ENCODE assay signal across 34 cellular contexts in the genomic region with DNA sequence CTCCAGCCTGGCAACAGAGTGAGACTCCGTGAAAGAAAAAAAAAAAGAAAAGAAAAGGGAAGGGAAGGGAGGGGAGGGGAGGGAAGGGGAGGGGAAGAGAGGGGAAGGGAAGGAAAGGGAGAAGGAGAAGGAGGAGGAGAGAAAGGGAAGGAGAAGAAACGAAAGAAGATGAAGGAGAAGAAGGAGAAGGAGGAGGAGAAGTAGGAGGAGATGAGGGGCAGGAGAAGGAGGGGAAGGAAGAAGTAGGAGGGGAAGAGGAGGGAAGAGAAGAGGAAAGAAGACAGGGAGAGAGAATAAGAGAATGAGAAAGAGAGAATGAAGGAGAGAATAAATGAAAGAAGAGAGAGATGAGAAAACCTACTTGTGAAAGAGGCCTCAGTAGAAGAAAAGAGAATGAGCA.
"Had no signal": no experiment of that assay in that cellular context is flagged by ENCODE, and none has a peak within 500 bp of the region (broad histone marks: within the 10 kb centered on the region; RNA-seq: fewer than 3 reads in every experiment).

No MANE protein-coding gene starts in this region.

- H3K27me3 Mint-ChIP-seq: activated B cell treated with CpG ODN at 0.5 μM for 24 hours; activated CD4-positive, alpha-beta memory T cell treated with anti-CD3 and anti-CD28 coated beads for 36 hours; activated CD4-positive, alpha-beta T cell treated with anti-CD3 and anti-CD28 coated beads, Interleukin-2, amount 10 ng/mL, durations not matched to agents 24 days and 14 days; activated CD8-positive, alpha-beta memory T cell treated with anti-CD3 and anti-CD28 coated beads, Interleukin-2, amount 10 ng/mL, durations not matched to agents 7 days and 5 days; activated naive CD8-positive, alpha-beta T cell; activated T-helper 17 cell treated with anti-CD3 and anti-CD28 coated beads, Interleukin-2, amount 50 U/mL, for 72 hours; brain; dendritic cell treated with granulocyte-macrophage colony-stimulating factor and Interleukin-4, amounts not matched to agents 40 ng/mL and 50 ng/mL, for 4 days; T-helper 17 cell had no signal

- H3K4me3 Mint-ChIP-seq: activated B cell treated with CpG ODN at 0.5 μM for 24 hours; activated CD4-positive, alpha-beta memory T cell treated with anti-CD3 and anti-CD28 coated beads for 36 hours; activated CD4-positive, alpha-beta T cell treated with anti-CD3 and anti-CD28 coated beads, Interleukin-2, amount 10 ng/mL, durations not matched to agents 24 days and 14 days; activated CD8-positive, alpha-beta memory T cell treated with anti-CD3 and anti-CD28 coated beads, Interleukin-2, amount 10 ng/mL, durations not matched to agents 7 days and 5 days; activated CD8-positive, alpha-beta T cell treated with anti-CD3 and anti-CD28 coated beads, Interleukin-2, amount 10 ng/mL, durations not matched to agents 7 days and 5 days; activated naive CD8-positive, alpha-beta T cell; activated T-helper 17 cell treated with anti-CD3 and anti-CD28 coated beads, Interleukin-2, amount 50 U/mL, for 72 hours; brain; dendritic cell treated with granulocyte-macrophage colony-stimulating factor and Interleukin-4, amounts not matched to agents 40 ng/mL and 50 ng/mL, for 4 days; endodermal cell; T-helper 17 cell; T-helper 2 cell treated with Interferon-gamma antibody and Interleukin-4, amounts not matched to agents 5 μg/mL and 100 μg/mL, for 36 hours had no signal

- H3K27me3 ChIP-seq: ascending aorta, breast epithelium, cardiac muscle cell, dorsolateral prefrontal cortex, heart left ventricle had no signal

- H3K36me3 ChIP-seq: ascending aorta, breast epithelium, cardiac muscle cell, heart left ventricle, WERI-Rb-1 had no signal

- H3K9me3 Mint-ChIP-seq: activated CD4-positive, alpha-beta memory T cell treated with anti-CD3 and anti-CD28 coated beads for 36 hours; dendritic cell treated with granulocyte-macrophage colony-stimulating factor and Interleukin-4, amounts not matched to agents 40 ng/mL and 50 ng/mL, for 4 days had no signal

- H3K27ac ChIP-seq: ascending aorta, breast epithelium, cardiac muscle cell, coronary artery, dorsolateral prefrontal cortex, WERI-Rb-1 had no signal

- DNase-seq: activated B cell treated with CpG ODN at 0.5 μM for 24 hours; activated CD4-positive, alpha-beta memory T cell treated with anti-CD3 and anti-CD28 coated beads for 36 hours; activated CD4-positive, alpha-beta T cell treated with anti-CD3 and anti-CD28 coated beads, Interleukin-2, amount 10 ng/mL, durations not matched to agents 24 days and 14 days; activated CD8-positive, alpha-beta memory T cell treated with anti-CD3 and anti-CD28 coated beads, Interleukin-2, amount 10 ng/mL, durations not matched to agents 7 days and 5 days; activated CD8-positive, alpha-beta memory T cell treated with anti-CD3 and anti-CD28 coated beads, Interleukin-2, amount 50 U/mL, for 4 hours; activated CD8-positive, alpha-beta T cell treated with anti-CD3 and anti-CD28 coated beads, Interleukin-2, amount 10 ng/mL, durations not matched to agents 7 days and 5 days; activated effector memory CD4-positive, alpha-beta T cell treated with Interleukin-2 at 50 U/mL for 16 hours; activated gamma-delta T cell treated with Interleukin-2 at 50 U/mL for 16 hours; activated naive CD4-positive, alpha-beta T cell treated with anti-CD3 and anti-CD28 coated beads, Interleukin-2, amount 50 U/mL, for 16 hours; activated naive CD4-positive, alpha-beta T cell treated with Interleukin-2 at 50 U/mL for 16 hours; activated T-cell treated with anti-CD3 and anti-CD28 coated beads, Interleukin-2, amount 50 U/mL, for 1 hour; central memory CD4-positive, alpha-beta T cell; cerebellar nuclear complex; dorsolateral prefrontal cortex; effector memory CD4-positive, alpha-beta T cell; endodermal cell; foreskin fibroblast; glutamatergic neuron; heart left ventricle; T-helper 1 cell; T-helper 17 cell; T1000; WERI-Rb-1 had no signal

- H3K4me1 Mint-ChIP-seq: activated CD4-positive, alpha-beta T cell treated with anti-CD3 and anti-CD28 coated beads, Interleukin-2, amount 10 ng/mL, durations not matched to agents 24 days and 14 days; activated CD8-positive, alpha-beta memory T cell treated with anti-CD3 and anti-CD28 coated beads, Interleukin-2, amount 10 ng/mL, durations not matched to agents 7 days and 5 days; endodermal cell had no signal

- H3K4me3 ChIP-seq: ascending aorta, breast epithelium, cardiac muscle cell, coronary artery, dorsolateral prefrontal cortex, heart left ventricle had no signal

- H3K4me1 ChIP-seq: ascending aorta, breast epithelium had no signal

- ATAC-seq: activated CD4-positive, CD25-positive, alpha-beta regulatory T cell treated with anti-CD3 and anti-CD28 coated beads, Interleukin-2, amount 50 U/mL, for 24 hours; activated CD8-positive, alpha-beta memory T cell treated with anti-CD3 and anti-CD28 coated beads, Interleukin-2, amount 10 ng/mL, durations not matched to agents 7 days and 5 days; activated CD8-positive, alpha-beta T cell treated with anti-CD3 and anti-CD28 coated beads, Interleukin-2, amount 10 ng/mL, durations not matched to agents 7 days and 5 days; activated T-helper 17 cell treated with anti-CD3 and anti-CD28 coated beads, Interleukin-2, amount 50 U/mL, for 72 hours; esophagus mucosa; T-helper 17 cell had no signal

- H3K27ac Mint-ChIP-seq: activated CD4-positive, alpha-beta memory T cell treated with anti-CD3 and anti-CD28 coated beads for 36 hours; activated CD4-positive, alpha-beta T cell treated with anti-CD3 and anti-CD28 coated beads, Interleukin-2, amount 10 ng/mL, durations not matched to agents 24 days and 14 days; activated CD8-positive, alpha-beta memory T cell treated with anti-CD3 and anti-CD28 coated beads, Interleukin-2, amount 10 ng/mL, durations not matched to agents 7 days and 5 days; activated CD8-positive, alpha-beta T cell treated with anti-CD3 and anti-CD28 coated beads, Interleukin-2, amount 10 ng/mL, durations not matched to agents 7 days and 5 days; activated naive CD8-positive, alpha-beta T cell; activated T-helper 17 cell treated with anti-CD3 and anti-CD28 coated beads, Interleukin-2, amount 50 U/mL, for 72 hours; brain; dendritic cell treated with granulocyte-macrophage colony-stimulating factor and Interleukin-4, amounts not matched to agents 40 ng/mL and 50 ng/mL, for 4 days; endodermal cell; T-helper 17 cell; T-helper 2 cell treated with Interferon-gamma antibody and Interleukin-4, amounts not matched to agents 5 μg/mL and 100 μg/mL, for 36 hours had no signal

- H3K9me3 ChIP-seq: ascending aorta, breast epithelium, heart left ventricle had no signal
